ENCODE assay signal across 1 cellular context in the genomic region with DNA sequence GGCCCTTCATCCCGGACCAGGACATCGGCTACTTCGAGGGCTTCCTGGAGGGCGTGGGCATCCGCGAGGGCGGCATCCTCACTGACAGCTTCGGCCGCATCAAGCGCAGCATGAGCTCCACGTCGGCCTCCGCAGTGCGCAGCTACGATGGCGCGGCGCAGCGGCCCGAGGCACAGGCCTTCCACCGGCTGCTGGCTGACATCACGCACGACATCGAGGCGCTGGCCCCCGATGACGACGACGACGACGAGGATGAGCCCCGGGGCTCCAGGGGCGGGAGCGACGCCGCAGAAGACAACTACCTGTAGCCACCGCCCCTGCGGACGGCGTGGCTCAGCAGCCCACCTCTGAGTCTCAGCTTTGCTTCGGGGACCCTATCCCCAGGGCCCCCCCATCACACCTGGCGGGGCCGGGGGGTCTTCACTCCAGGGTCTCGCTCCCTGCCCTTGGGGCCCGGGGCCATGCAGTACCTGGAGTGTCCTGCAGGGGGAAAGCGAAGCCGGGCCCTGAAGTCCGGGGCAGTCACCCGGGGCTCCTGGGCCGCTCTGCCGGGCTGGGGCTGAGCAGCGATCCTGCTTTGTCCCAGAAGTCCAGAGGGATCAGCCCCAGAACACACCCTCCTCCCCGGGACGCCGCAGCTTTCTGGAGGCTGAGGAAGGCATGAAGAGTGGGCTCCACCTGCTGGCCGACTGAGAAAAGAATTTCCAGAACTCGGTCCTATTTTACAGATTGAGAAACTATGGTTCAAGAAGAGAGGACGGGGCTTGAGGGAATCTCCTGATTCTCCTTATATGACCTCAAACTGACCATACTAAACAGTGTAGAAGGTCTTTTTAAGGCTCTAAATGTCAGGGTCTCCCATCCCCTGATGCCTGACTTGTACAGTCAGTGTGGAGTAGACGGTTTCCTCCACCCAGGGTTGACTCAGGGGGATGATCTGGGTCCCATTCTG.
TF ChIP-seq lines count a peak whose summit lies in the region.

No MANE protein-coding gene starts in this region.

TF ChIP-seq in HepG2, 621 proteins besides CTCF, POLR2A, EP300 and RAD21 (continued from another document and continues in another):
- peak; percentile 84 for TF ChIP-seq ZNF547 (CRISPR knock-in tag; IDR thresholded peaks at IDR 0.05)
- TF ChIP-seq, protein P1, sequence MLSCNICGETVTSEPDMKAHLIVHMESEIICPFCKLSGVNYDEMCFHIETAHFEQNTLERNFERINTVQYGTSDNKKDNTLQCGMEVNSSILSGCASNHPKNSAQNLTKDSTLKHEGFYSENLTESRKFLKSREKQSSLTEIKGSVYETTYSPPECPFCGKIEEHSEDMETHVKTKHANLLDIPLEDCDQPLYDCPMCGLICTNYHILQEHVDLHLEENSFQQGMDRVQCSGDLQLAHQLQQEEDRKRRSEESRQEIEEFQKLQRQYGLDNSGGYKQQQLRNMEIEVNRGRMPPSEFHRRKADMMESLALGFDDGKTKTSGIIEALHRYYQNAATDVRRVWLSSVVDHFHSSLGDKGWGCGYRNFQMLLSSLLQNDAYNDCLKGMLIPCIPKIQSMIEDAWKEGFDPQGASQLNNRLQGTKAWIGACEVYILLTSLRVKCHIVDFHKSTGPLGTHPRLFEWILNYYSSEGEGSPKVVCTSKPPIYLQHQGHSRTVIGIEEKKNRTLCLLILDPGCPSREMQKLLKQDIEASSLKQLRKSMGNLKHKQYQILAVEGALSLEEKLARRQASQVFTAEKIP (CRISPR knock-in tag; IDR thresholded peaks at IDR 0.05; ENCODE audit: borderline replicate concordance) = no peak
- no peak for TF ChIP-seq EHMT2 (IDR thresholded peaks at IDR 0.05; ENCODE audit: borderline replicate concordance, low read depth, low read length)
- TF ChIP-seq ESRRA (CRISPR knock-in tag; IDR thresholded peaks at IDR 0.05; ENCODE audit: low read depth) = 0 out of 2 replicates have a peak, but pooled peaks have one; percentile 49
- TF ChIP-seq, protein P2, sequence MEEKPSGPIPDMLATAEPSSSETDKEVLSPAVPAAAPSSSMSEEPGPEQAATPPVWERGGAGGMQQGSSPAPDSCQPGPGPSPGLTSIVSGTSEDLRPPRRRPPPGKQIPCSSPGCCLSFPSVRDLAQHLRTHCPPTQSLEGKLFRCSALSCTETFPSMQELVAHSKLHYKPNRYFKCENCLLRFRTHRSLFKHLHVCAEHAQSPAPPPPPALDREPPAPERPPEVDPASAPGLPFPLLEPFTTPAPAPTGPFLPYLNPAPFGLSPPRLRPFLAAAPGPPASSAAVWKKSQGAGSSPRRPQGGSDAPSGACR (CRISPR knock-in tag; IDR thresholded peaks at IDR 0.05) = no peak
- TF ChIP-seq ZNF331 (CRISPR knock-in tag; IDR thresholded peaks at IDR 0.05) = no peak
- TF ChIP-seq ZKSCAN8 (CRISPR knock-in tag; IDR thresholded peaks at IDR 0.05; ENCODE audit: borderline replicate concordance) = no peak
- peak; percentile 50 for TF ChIP-seq MXD4 (CRISPR knock-in tag; IDR thresholded peaks at IDR 0.05)
- peak; percentile 90 for TF ChIP-seq HOXA5 (CRISPR knock-in tag; IDR thresholded peaks at IDR 0.05)
- TF ChIP-seq, protein P3, sequence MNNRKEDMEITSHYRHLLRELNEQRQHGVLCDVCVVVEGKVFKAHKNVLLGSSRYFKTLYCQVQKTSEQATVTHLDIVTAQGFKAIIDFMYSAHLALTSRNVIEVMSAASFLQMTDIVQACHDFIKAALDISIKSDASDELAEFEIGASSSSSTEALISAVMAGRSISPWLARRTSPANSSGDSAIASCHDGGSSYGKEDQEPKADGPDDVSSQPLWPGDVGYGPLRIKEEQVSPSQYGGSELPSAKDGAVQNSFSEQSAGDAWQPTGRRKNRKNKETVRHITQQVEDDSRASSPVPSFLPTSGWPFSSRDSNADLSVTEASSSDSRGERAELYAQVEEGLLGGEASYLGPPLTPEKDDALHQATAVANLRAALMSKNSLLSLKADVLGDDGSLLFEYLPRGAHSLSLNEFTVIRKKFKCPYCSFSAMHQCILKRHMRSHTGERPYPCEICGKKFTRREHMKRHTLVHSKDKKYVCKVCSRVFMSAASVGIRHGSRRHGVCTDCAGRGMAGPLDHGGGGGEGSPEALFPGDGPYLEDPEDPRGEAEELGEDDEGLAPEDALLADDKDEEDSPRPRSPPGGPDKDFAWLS (CRISPR knock-in tag; IDR thresholded peaks at IDR 0.05; ENCODE audit: borderline replicate concordance) = 0 out of 2 replicates have a peak, but pooled peaks have one; percentile 70
- TF ChIP-seq, protein P4, sequence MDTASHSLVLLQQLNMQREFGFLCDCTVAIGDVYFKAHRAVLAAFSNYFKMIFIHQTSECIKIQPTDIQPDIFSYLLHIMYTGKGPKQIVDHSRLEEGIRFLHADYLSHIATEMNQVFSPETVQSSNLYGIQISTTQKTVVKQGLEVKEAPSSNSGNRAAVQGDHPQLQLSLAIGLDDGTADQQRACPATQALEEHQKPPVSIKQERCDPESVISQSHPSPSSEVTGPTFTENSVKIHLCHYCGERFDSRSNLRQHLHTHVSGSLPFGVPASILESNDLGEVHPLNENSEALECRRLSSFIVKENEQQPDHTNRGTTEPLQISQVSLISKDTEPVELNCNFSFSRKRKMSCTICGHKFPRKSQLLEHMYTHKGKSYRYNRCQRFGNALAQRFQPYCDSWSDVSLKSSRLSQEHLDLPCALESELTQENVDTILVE (CRISPR knock-in tag; IDR thresholded peaks at IDR 0.05) = 0 out of 2 replicates have a peak, but pooled peaks have one; percentile 36
- TF ChIP-seq, protein P5, sequence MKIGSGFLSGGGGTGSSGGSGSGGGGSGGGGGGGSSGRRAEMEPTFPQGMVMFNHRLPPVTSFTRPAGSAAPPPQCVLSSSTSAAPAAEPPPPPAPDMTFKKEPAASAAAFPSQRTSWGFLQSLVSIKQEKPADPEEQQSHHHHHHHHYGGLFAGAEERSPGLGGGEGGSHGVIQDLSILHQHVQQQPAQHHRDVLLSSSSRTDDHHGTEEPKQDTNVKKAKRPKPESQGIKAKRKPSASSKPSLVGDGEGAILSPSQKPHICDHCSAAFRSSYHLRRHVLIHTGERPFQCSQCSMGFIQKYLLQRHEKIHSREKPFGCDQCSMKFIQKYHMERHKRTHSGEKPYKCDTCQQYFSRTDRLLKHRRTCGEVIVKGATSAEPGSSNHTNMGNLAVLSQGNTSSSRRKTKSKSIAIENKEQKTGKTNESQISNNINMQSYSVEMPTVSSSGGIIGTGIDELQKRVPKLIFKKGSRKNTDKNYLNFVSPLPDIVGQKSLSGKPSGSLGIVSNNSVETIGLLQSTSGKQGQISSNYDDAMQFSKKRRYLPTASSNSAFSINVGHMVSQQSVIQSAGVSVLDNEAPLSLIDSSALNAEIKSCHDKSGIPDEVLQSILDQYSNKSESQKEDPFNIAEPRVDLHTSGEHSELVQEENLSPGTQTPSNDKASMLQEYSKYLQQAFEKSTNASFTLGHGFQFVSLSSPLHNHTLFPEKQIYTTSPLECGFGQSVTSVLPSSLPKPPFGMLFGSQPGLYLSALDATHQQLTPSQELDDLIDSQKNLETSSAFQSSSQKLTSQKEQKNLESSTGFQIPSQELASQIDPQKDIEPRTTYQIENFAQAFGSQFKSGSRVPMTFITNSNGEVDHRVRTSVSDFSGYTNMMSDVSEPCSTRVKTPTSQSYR (CRISPR knock-in tag; IDR thresholded peaks at IDR 0.05; ENCODE audit: borderline replicate concordance) = no peak
- no peak for TF ChIP-seq MAFF (IDR thresholded peaks at IDR 0.05; ENCODE audit: low read depth, low read length)
- TF ChIP-seq ZNF644 (CRISPR knock-in tag; IDR thresholded peaks at IDR 0.05; ENCODE audit: low read depth) = no peak
- no peak for TF ChIP-seq CCDC6 (CRISPR knock-in tag; IDR thresholded peaks at IDR 0.05)
- TF ChIP-seq ZBTB1 (CRISPR knock-in tag; IDR thresholded peaks at IDR 0.05; ENCODE audit: borderline replicate concordance) = no peak
- TF ChIP-seq, protein P6, sequence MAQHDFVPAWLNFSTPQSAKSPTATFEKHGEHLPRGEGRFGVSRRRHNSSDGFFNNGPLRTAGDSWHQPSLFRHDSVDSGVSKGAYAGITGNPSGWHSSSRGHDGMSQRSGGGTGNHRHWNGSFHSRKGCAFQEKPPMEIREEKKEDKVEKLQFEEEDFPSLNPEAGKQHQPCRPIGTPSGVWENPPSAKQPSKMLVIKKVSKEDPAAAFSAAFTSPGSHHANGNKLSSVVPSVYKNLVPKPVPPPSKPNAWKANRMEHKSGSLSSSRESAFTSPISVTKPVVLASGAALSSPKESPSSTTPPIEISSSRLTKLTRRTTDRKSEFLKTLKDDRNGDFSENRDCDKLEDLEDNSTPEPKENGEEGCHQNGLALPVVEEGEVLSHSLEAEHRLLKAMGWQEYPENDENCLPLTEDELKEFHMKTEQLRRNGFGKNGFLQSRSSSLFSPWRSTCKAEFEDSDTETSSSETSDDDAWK (CRISPR knock-in tag; IDR thresholded peaks at IDR 0.05) = no peak
- TF ChIP-seq, protein P7, sequence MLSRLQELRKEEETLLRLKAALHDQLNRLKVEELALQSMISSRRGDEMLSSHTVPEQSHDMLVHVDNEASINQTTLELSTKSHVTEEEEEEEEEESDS (CRISPR knock-in tag; IDR thresholded peaks at IDR 0.05; ENCODE audit: borderline replicate concordance) = no peak
- TF ChIP-seq SP140L (CRISPR knock-in tag; IDR thresholded peaks at IDR 0.05; ENCODE audit: borderline replicate concordance) = no peak
- TF ChIP-seq NAIF1 (CRISPR knock-in tag; IDR thresholded peaks at IDR 0.05; ENCODE audit: borderline replicate concordance) = no peak
- TF ChIP-seq ZNF12 (CRISPR knock-in tag; IDR thresholded peaks at IDR 0.05) = peak; percentile 40; the same call in 1 of the 2 replicates
- TF ChIP-seq YEATS2 (CRISPR knock-in tag; IDR thresholded peaks at IDR 0.05; ENCODE audit: borderline replicate concordance) = 0 out of 2 replicates have a peak, but pooled peaks have one; percentile 57
- TF ChIP-seq, protein P8, sequence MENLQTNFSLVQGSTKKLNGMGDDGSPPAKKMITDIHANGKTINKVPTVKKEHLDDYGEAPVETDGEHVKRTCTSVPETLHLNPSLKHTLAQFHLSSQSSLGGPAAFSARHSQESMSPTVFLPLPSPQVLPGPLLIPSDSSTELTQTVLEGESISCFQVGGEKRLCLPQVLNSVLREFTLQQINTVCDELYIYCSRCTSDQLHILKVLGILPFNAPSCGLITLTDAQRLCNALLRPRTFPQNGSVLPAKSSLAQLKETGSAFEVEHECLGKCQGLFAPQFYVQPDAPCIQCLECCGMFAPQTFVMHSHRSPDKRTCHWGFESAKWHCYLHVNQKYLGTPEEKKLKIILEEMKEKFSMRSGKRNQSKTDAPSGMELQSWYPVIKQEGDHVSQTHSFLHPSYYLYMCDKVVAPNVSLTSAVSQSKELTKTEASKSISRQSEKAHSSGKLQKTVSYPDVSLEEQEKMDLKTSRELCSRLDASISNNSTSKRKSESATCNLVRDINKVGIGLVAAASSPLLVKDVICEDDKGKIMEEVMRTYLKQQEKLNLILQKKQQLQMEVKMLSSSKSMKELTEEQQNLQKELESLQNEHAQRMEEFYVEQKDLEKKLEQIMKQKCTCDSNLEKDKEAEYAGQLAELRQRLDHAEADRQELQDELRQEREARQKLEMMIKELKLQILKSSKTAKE (CRISPR knock-in tag; IDR thresholded peaks at IDR 0.05; ENCODE audit: borderline replicate concordance) = no peak
- TF ChIP-seq, protein P9, sequence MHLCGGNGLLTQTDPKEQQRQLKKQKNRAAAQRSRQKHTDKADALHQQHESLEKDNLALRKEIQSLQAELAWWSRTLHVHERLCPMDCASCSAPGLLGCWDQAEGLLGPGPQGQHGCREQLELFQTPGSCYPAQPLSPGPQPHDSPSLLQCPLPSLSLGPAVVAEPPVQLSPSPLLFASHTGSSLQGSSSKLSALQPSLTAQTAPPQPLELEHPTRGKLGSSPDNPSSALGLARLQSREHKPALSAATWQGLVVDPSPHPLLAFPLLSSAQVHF (CRISPR knock-in tag; IDR thresholded peaks at IDR 0.05) = no peak
- TF ChIP-seq ZSCAN31 (CRISPR knock-in tag; IDR thresholded peaks at IDR 0.05; ENCODE audit: low read depth) = peak; percentile 36; the same call in 1 of the 2 replicates
- peak; percentile 65 for TF ChIP-seq SP4 (CRISPR knock-in tag; IDR thresholded peaks at IDR 0.05)
- TF ChIP-seq HNRNPL (IDR thresholded peaks at IDR 0.05; ENCODE audit: low read depth, low read length) = 0 out of 2 replicates have a peak, but pooled peaks have one; percentile 48
- TF ChIP-seq, protein P10, sequence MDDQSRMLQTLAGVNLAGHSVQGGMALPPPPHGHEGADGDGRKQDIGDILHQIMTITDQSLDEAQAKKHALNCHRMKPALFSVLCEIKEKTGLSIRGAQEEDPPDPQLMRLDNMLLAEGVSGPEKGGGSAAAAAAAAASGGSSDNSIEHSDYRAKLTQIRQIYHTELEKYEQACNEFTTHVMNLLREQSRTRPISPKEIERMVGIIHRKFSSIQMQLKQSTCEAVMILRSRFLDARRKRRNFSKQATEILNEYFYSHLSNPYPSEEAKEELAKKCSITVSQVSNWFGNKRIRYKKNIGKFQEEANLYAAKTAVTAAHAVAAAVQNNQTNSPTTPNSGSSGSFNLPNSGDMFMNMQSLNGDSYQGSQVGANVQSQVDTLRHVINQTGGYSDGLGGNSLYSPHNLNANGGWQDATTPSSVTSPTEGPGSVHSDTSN (CRISPR knock-in tag; IDR thresholded peaks at IDR 0.05; ENCODE audit: borderline replicate concordance) = no peak
- no peak for TF ChIP-seq TOPORS (CRISPR knock-in tag; IDR thresholded peaks at IDR 0.05)
- no peak for TF ChIP-seq ZNF589 (CRISPR knock-in tag; conservative IDR thresholded peaks at IDR 0.05)
- no peak for TF ChIP-seq ZNF841 (CRISPR knock-in tag; IDR thresholded peaks at IDR 0.05; ENCODE audit: borderline replicate concordance)
